14 cellular contexts compared by ENCODE assay signal in genomic region chr15:39939487-39940452, GRCh38. TPM values are rescaled to one million over a fixed set of nuclear protein-coding genes. Genes with fewer than 3 reads are reported as not detected.
DNase-seq lines count a peak whose midpoint lies in the region; ATAC-seq and TF ChIP-seq lines count a peak whose summit lies in the region.
"Had no signal": no experiment of that assay in that cellular context is flagged by ENCODE, and none has a peak within 500 bp of the region (broad histone marks: within the 10 kb centered on the region; RNA-seq: fewer than 3 reads in every experiment).

No MANE protein-coding gene starts in this region.

- H3K36me3 Mint-ChIP-seq in dendritic cell treated with granulocyte-macrophage colony-stimulating factor and Interleukin-4, amounts not matched to agents 40 ng/mL and 50 ng/mL, for 4 days (ENCODE audit: low read depth): peaks cover 50% of the 10 kb centered on the region
- H3K36me3 Mint-ChIP-seq in stimulated activated naive B cell treated with anti-CD40 and anti-IgM and Interleukin-4, amounts not matched to agents 10 μg/mL and 1 μg/mL and 100 μg/mL, for 72 hours: peaks cover 41 to 60% of the 10 kb centered on the region in 2 donors
- H3K36me3 Mint-ChIP-seq in activated naive CD4-positive, alpha-beta T cell treated with anti-CD3 and anti-CD28 coated beads, Interleukin-2, amount 50 U/mL, for 72 hours: peaks cover 19 to 42% of the 10 kb centered on the region in 2 donors

- H3K4me1 Mint-ChIP-seq in dendritic cell treated with granulocyte-macrophage colony-stimulating factor and Interleukin-4, amounts not matched to agents 40 ng/mL and 50 ng/mL, for 4 days (ENCODE audit: low read depth): peaks cover 45% of the 10 kb centered on the region
- H3K4me1 Mint-ChIP-seq in stimulated activated naive B cell treated with anti-CD40 and anti-IgM and Interleukin-4, amounts not matched to agents 10 μg/mL and 1 μg/mL and 100 μg/mL, for 72 hours: peaks cover 30 to 54% of the 10 kb centered on the region in 2 donors

- peak overlapping the region; percentile 6; the same call in 1 of the 2 replicates for H3K27ac ChIP-seq in KMS-11
- H3K27ac ChIP-seq: HL-60, VCaP had no signal

- peaks cover 31% of the 10 kb centered on the region for H3K4me1 ChIP-seq in KMS-11 (ENCODE audit: low read depth, poor library complexity, severe bottlenecking)

- no peaks in the 10 kb centered on the region for H4K20me1 ChIP-seq in KMS-11 (ENCODE audit: insufficient read depth)

- no peak overlapping the region for H2AFZ ChIP-seq in KMS-11 (ENCODE audit: low read depth)

- H3K36me3 ChIP-seq in KMS-11 (ENCODE audit: insufficient read depth): no peaks in the 10 kb centered on the region

- no peaks in the 10 kb centered on the region for H3K9me3 Mint-ChIP-seq in dendritic cell treated with granulocyte-macrophage colony-stimulating factor and Interleukin-4, amounts not matched to agents 40 ng/mL and 50 ng/mL, for 4 days
- H3K9me3 Mint-ChIP-seq in stimulated activated naive B cell treated with anti-CD40 and anti-IgM and Interleukin-4, amounts not matched to agents 10 μg/mL and 1 μg/mL and 100 μg/mL, for 72 hours: no peaks in the 10 kb centered on the region
- no peaks in the 10 kb centered on the region for H3K9me3 Mint-ChIP-seq in activated naive CD4-positive, alpha-beta T cell treated with anti-CD3 and anti-CD28 coated beads, Interleukin-2, amount 50 U/mL, for 72 hours

- no peak overlapping the region for H3K4me3 ChIP-seq in KMS-11 (IDR thresholded peaks at IDR 0.05; ENCODE audit: insufficient read depth, low read depth, low read length)
- H3K4me3 ChIP-seq: thyroid gland had no signal

- H3K27ac Mint-ChIP-seq in dendritic cell treated with granulocyte-macrophage colony-stimulating factor and Interleukin-4, amounts not matched to agents 40 ng/mL and 50 ng/mL, for 4 days: peak overlapping the region; percentile 81
- peak overlapping the region; percentile 88 for H3K27ac Mint-ChIP-seq in stimulated activated naive B cell treated with anti-CD40 and anti-IgM and Interleukin-4, amounts not matched to agents 10 μg/mL and 1 μg/mL and 100 μg/mL, for 72 hours
- no peak overlapping the region for H3K27ac Mint-ChIP-seq in activated naive CD4-positive, alpha-beta T cell treated with anti-CD3 and anti-CD28 coated beads, Interleukin-2, amount 50 U/mL, for 72 hours

- TF ChIP-seq CTCF in KMS-11 (conservative IDR thresholded peaks at IDR 0.05; ENCODE audit: low read depth, low read length): no peak

- DNase-seq in stimulated activated naive B cell treated with anti-CD40 and anti-IgM and Interleukin-4, amounts not matched to agents 10 μg/mL and 1 μg/mL and 100 μg/mL, for 72 hours: no peak
- no peak for DNase-seq in activated naive CD4-positive, alpha-beta T cell treated with anti-CD3 and anti-CD28 coated beads, Interleukin-2, amount 50 U/mL, for 72 hours (ENCODE audit: low spot score in 2 of 2)
- no peak for DNase-seq in NCI-H2029 treated with DMSO at 0.1 percent for 48 hours (lab: John Stamatoyannopoulos, UW)
- DNase-seq: COR-L47; effector memory CD4-positive, alpha-beta T cell; NCI-H345; small intestine; thyroid gland had no signal

- peak overlapping the region; percentile 13 for H3K4me3 Mint-ChIP-seq in dendritic cell treated with granulocyte-macrophage colony-stimulating factor and Interleukin-4, amounts not matched to agents 40 ng/mL and 50 ng/mL, for 4 days
- H3K4me3 Mint-ChIP-seq in stimulated activated naive B cell treated with anti-CD40 and anti-IgM and Interleukin-4, amounts not matched to agents 10 μg/mL and 1 μg/mL and 100 μg/mL, for 72 hours: peak overlapping the region; percentile 19 to 32

- intact Hi-C loops in dendritic cell treated with granulocyte-macrophage colony-stimulating factor and Interleukin-4, amounts not matched to agents 40 ng/mL and 50 ng/mL, for 4 days (cut with micrococcal nuclease): no loop called here

- H3K27me3 Mint-ChIP-seq in dendritic cell treated with granulocyte-macrophage colony-stimulating factor and Interleukin-4, amounts not matched to agents 40 ng/mL and 50 ng/mL, for 4 days: no peaks in the 10 kb centered on the region
- no peaks in the 10 kb centered on the region for H3K27me3 Mint-ChIP-seq in stimulated activated naive B cell treated with anti-CD40 and anti-IgM and Interleukin-4, amounts not matched to agents 10 μg/mL and 1 μg/mL and 100 μg/mL, for 72 hours

- ATAC-seq in GM21529 (IDR thresholded peaks at IDR 0.05; ENCODE audit: unreplicated experiment): peak; percentile 65
- ATAC-seq in stimulated activated naive B cell treated with anti-CD40 and anti-IgM and Interleukin-4, amounts not matched to agents 10 μg/mL and 1 μg/mL and 100 μg/mL, for 72 hours (replicated peaks): peak; percentile 86 to 87
- no peak for ATAC-seq in activated naive CD4-positive, alpha-beta T cell treated with anti-CD3 and anti-CD28 coated beads, Interleukin-2, amount 50 U/mL, for 72 hours
- no peak for ATAC-seq in GM19023 (IDR thresholded peaks at IDR 0.05; ENCODE audit: unreplicated experiment)

- H3K4me2 ChIP-seq in KMS-11: peak overlapping the region; percentile 19

- no peaks in the 10 kb centered on the region for H3K27me3 ChIP-seq in KMS-11 (ENCODE audit: insufficient read depth, low read depth)
- H3K27me3 ChIP-seq: thyroid gland had no signal

- peaks cover 4% of the 10 kb centered on the region; the same call in 1 of the 2 replicates for H3K79me2 ChIP-seq in KMS-11 (ENCODE audit: insufficient read depth, low read depth)

- no peak overlapping the region for H3K9ac ChIP-seq in KMS-11

RNA-seq across cellular contexts. Expression of gene EIF2AK4, which starts 5.9 kb away (rescaled TPM):
- 10 to 100 TPM; 32.1 to 39.0 TPM for total RNA-seq in activated naive CD4-positive, alpha-beta T cell treated with anti-CD3 and anti-CD28 coated beads, Interleukin-2, amount 50 U/mL, for 72 hours

RNA-seq across cellular contexts. Expression of gene GPR176, which starts 19.7 kb away (rescaled TPM):
- under 1 TPM; 0.41 to 0.47 TPM for total RNA-seq in activated naive CD4-positive, alpha-beta T cell treated with anti-CD3 and anti-CD28 coated beads, Interleukin-2, amount 50 U/mL, for 72 hours

Comparison
In these comparisons a context has a peak if more than half of its experiments do, and no peak if none do; other contexts are left out.
1. ATAC-seq: peak in GM21529 (single experiment) and stimulated activated naive B cell treated with anti-CD40 and anti-IgM and Interleukin-4, amounts not matched to agents 10 μg/mL and 1 μg/mL and 100 μg/mL, for 72 hours (2 of 2); none in activated naive CD4-positive, alpha-beta T cell treated with anti-CD3 and anti-CD28 coated beads, Interleukin-2, amount 50 U/mL, for 72 hours (0 of 2) and GM19023 (single experiment).
2. H3K27ac Mint-ChIP-seq: peak in dendritic cell treated with granulocyte-macrophage colony-stimulating factor and Interleukin-4, amounts not matched to agents 40 ng/mL and 50 ng/mL, for 4 days (single experiment) and stimulated activated naive B cell treated with anti-CD40 and anti-IgM and Interleukin-4, amounts not matched to agents 10 μg/mL and 1 μg/mL and 100 μg/mL, for 72 hours (single experiment); none in activated naive CD4-positive, alpha-beta T cell treated with anti-CD3 and anti-CD28 coated beads, Interleukin-2, amount 50 U/mL, for 72 hours (0 of 2).